ENCODE assay signal across 25 cellular contexts in genomic region chr10:25114036-25114411, GRCh38.
"Had no signal": no experiment of that assay in that cellular context is flagged by ENCODE, and none has a peak within 500 bp of the region (broad histone marks: within the 10 kb centered on the region; RNA-seq: fewer than 3 reads in every experiment).

No MANE protein-coding gene starts in this region.

- H3K4me1 ChIP-seq: colonic mucosa had no signal

- H3K36me3 Mint-ChIP-seq: activated naive CD8-positive, alpha-beta T cell had no signal

- H3K9me3 Mint-ChIP-seq: activated CD4-positive, alpha-beta memory T cell treated with anti-CD3 and anti-CD28 coated beads, Interleukin-2, amount 10 ng/mL, durations not matched to agents 7 days and 5 days; activated CD4-positive, alpha-beta T cell treated with anti-CD3 and anti-CD28 coated beads, Interleukin-2, amount 10 ng/mL, durations not matched to agents 7 days and 5 days; activated T-cell treated with anti-CD3 and anti-CD28 coated beads, Interleukin-2, amount 50 U/mL, for 24 hours; activated T-cell treated with anti-CD3 and anti-CD28 coated beads, Interleukin-2, amount 50 U/mL, for 72 hours; T-helper 2 cell treated with Interferon-gamma antibody and Interleukin-4, amounts not matched to agents 5 μg/mL and 100 μg/mL, for 36 hours had no signal

- H3K27me3 ChIP-seq: cardiac muscle cell, colonic mucosa had no signal

- H3K4me3 Mint-ChIP-seq: activated CD4-positive, alpha-beta memory T cell treated with anti-CD3 and anti-CD28 coated beads, Interleukin-2, amount 10 ng/mL, durations not matched to agents 7 days and 5 days; activated CD4-positive, alpha-beta T cell treated with anti-CD3 and anti-CD28 coated beads, Interleukin-2, amount 10 ng/mL, durations not matched to agents 7 days and 5 days; activated naive CD8-positive, alpha-beta T cell; activated T-cell treated with anti-CD3 and anti-CD28 coated beads, Interleukin-2, amount 50 U/mL, for 24 hours; activated T-cell treated with anti-CD3 and anti-CD28 coated beads, Interleukin-2, amount 50 U/mL, for 72 hours; T-helper 17 cell; T-helper 2 cell treated with Interferon-gamma antibody and Interleukin-4, amounts not matched to agents 5 μg/mL and 100 μg/mL, for 36 hours had no signal

- H3K4me1 Mint-ChIP-seq: activated CD4-positive, alpha-beta memory T cell treated with anti-CD3 and anti-CD28 coated beads, Interleukin-2, amount 10 ng/mL, durations not matched to agents 7 days and 5 days; activated CD4-positive, alpha-beta T cell treated with anti-CD3 and anti-CD28 coated beads, Interleukin-2, amount 10 ng/mL, durations not matched to agents 7 days and 5 days; T-helper 17 cell had no signal

- H3K36me3 ChIP-seq: cardiac muscle cell, colonic mucosa had no signal

- H3K27ac ChIP-seq: cardiac muscle cell, colonic mucosa, epithelial cell of prostate had no signal

- H3K9me3 ChIP-seq: colonic mucosa had no signal

- H3K27ac Mint-ChIP-seq: activated CD4-positive, alpha-beta memory T cell treated with anti-CD3 and anti-CD28 coated beads, Interleukin-2, amount 10 ng/mL, durations not matched to agents 7 days and 5 days; activated CD4-positive, alpha-beta T cell treated with anti-CD3 and anti-CD28 coated beads, Interleukin-2, amount 10 ng/mL, durations not matched to agents 7 days and 5 days; activated naive CD8-positive, alpha-beta T cell; activated T-cell treated with anti-CD3 and anti-CD28 coated beads, Interleukin-2, amount 50 U/mL, for 24 hours; activated T-cell treated with anti-CD3 and anti-CD28 coated beads, Interleukin-2, amount 50 U/mL, for 72 hours; T-helper 17 cell; T-helper 2 cell treated with Interferon-gamma antibody and Interleukin-4, amounts not matched to agents 5 μg/mL and 100 μg/mL, for 36 hours had no signal

- DNase-seq: activated CD4-positive, alpha-beta memory T cell treated with anti-CD3 and anti-CD28 coated beads, Interleukin-2, amount 10 ng/mL, durations not matched to agents 7 days and 5 days; activated CD4-positive, alpha-beta T cell treated with anti-CD3 and anti-CD28 coated beads for 1 hour; activated CD4-positive, alpha-beta T cell treated with anti-CD3 and anti-CD28 coated beads for 4 hours; activated CD4-positive, alpha-beta T cell treated with anti-CD3 and anti-CD28 coated beads, Interleukin-2, amount 10 ng/mL, durations not matched to agents 7 days and 5 days; activated CD4-positive, alpha-beta T cell treated with anti-CD3 and anti-CD28 coated beads, Interleukin-2, amount 50 U/mL, for 4 hours; activated CD8-positive, alpha-beta memory T cell treated with anti-CD3 and anti-CD28 coated beads, Interleukin-2, amount 50 U/mL, for 48 hours; activated effector memory CD4-positive, alpha-beta T cell treated with Interleukin-2 at 50 U/mL for 16 hours; activated gamma-delta T cell treated with Interleukin-2 at 50 U/mL for 16 hours; activated naive CD4-positive, alpha-beta T cell treated with anti-CD3 and anti-CD28 coated beads, Interleukin-2, amount 50 U/mL, for 16 hours; activated naive CD4-positive, alpha-beta T cell treated with Interleukin-2 at 50 U/mL for 16 hours; activated T-cell treated with anti-CD3 and anti-CD28 coated beads for 4 hours; activated T-cell treated with anti-CD3 and anti-CD28 coated beads, Interleukin-2, amount 50 U/mL, for 24 hours; activated T-cell treated with anti-CD3 and anti-CD28 coated beads, Interleukin-2, amount 50 U/mL, for 72 hours; amniotic stem cell; central memory CD4-positive, alpha-beta T cell; cerebellar nuclear complex; effector CD8-positive, alpha-beta T cell; T-helper 1 cell; T-helper 17 cell; T1000 had no signal

- H3K4me3 ChIP-seq: cardiac muscle cell, colonic mucosa had no signal
